Comparison of ENCODE assay signal across 17 cellular contexts in the genomic region with DNA sequence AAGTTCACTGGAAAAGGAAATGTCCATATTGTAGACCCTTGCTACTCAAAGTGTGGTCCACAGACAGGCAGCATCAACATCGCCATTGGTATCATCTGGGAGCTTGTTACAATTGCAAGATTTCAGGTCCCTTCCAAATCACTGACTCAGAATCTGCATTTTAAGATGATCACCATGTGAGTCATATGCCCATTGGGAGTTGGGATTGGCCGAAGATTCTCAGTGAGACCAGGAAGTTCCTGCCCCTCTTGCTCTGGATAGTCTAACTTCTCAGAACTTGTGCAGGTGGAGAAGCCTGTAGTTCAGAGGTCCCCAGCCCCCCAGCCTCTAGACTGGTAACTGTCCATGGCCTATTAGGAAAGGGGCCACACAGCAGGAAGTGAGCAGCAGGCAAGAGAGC. TPM values are rescaled to one million over a fixed set of nuclear protein-coding genes. Genes with fewer than 3 reads are reported as not detected.
DNase-seq lines count a peak whose midpoint lies in the region; FAIRE-seq and TF ChIP-seq lines count a peak whose summit lies in the region.
"Had no signal": no experiment of that assay in that cellular context is flagged by ENCODE, and none has a peak within 500 bp of the region (broad histone marks: within the 10 kb centered on the region; RNA-seq: fewer than 3 reads in every experiment).

No MANE protein-coding gene starts in this region.

- no peak for TF ChIP-seq CTCF in fibroblast of the aortic adventitia (IDR thresholded peaks at IDR 0.05; ENCODE audit: insufficient read depth, low read length)

- TF ChIP-seq POLR2A in GM12892 (IDR thresholded peaks at IDR 0.05; ENCODE audit: low read depth, low read length): no peak

- peak; percentile 67 for FAIRE-seq in GM12892 (lab: Jason Lieb, UNC)

- no peak overlapping the region for H3K4me3 ChIP-seq in fibroblast of the aortic adventitia (ENCODE audit: low read depth, low read length)
- H3K4me3 ChIP-seq: colonic mucosa had no signal

- DNase-seq in CD1c-positive myeloid dendritic cell (ENCODE audit: extremely low spot score): peak; percentile 71
- no peak for DNase-seq in GM12892 (ENCODE audit: insufficient read length)
- peak; percentile 61 for DNase-seq in NOMO-1 treated with DMSO at 0.1 percent for 48 hours (lab: John Stamatoyannopoulos, UW; ENCODE audit: unreplicated experiment)
- peak; percentile 4 for DNase-seq in fibroblast of the aortic adventitia (ENCODE audit: low read depth)
- DNase-seq in SK-N-DZ (ENCODE audit: low spot score): no peak
- DNase-seq in NCI-H2081 (lab: John Stamatoyannopoulos, UW): no peak
- no peak for DNase-seq in germinal center (ENCODE audit: low spot score)
- DNase-seq: activated CD8-positive, alpha-beta memory T cell treated with anti-CD3 and anti-CD28 coated beads, Interleukin-2, amount 50 U/mL, for 48 hours; amygdala; colonic mucosa; COR-L47; NCI-H524 treated with DMSO at 0.1 percent for 48 hours; SHP77 had no signal

RNA-seq across cellular contexts. Expression of a gene that starts 48.9 kb away (rescaled TPM):
- not detected for polyA plus RNA-seq in GM12892 (2012; ENCODE audit: missing spikeins)
- not detected in 2 replicates for total RNA-seq in fibroblast of the aortic adventitia (ENCODE audit: low replicate concordance)
- polyA plus RNA-seq in SK-N-DZ (2014; cell fraction: cytosol; rRNA removed): not detected in 2 replicates
- not detected in 2 replicates for polyA plus RNA-seq in SK-N-DZ (2014; cell fraction: nucleus; rRNA removed)
- total RNA-seq: HT-29, lower leg skin, temporal lobe had no signal
- polyA plus RNA-seq: neural cell had no signal

Comparison
In these comparisons a context has a peak if more than half of its experiments do, and no peak if none do; other contexts are left out.
1. DNase-seq: peak in CD1c-positive myeloid dendritic cell (single experiment), NOMO-1 treated with DMSO at 0.1 percent for 48 hours (single experiment) and fibroblast of the aortic adventitia (single experiment); none in GM12892 (single experiment), SK-N-DZ (single experiment), NCI-H2081 (0 of 2) and germinal center (single experiment).